In genomic region chr12:62898568-62898967, GRCh38 we compare ENCODE assay signal across 14 cellular contexts. TPM values are rescaled to one million over a fixed set of nuclear protein-coding genes. Genes with fewer than 3 reads are reported as not detected.
DNase-seq lines count a peak whose midpoint lies in the region; ATAC-seq and TF ChIP-seq lines count a peak whose summit lies in the region.
"Had no signal": no experiment of that assay in that cellular context is flagged by ENCODE, and none has a peak within 500 bp of the region (broad histone marks: within the 10 kb centered on the region; RNA-seq: fewer than 3 reads in every experiment).

No MANE protein-coding gene starts in this region.

- H4K20me1 ChIP-seq in H9 (ENCODE audit: control insufficient read depth, insufficient read depth, insufficient read length) = no peaks in the 10 kb centered on the region

- ATAC-seq in GM18519 (IDR thresholded peaks at IDR 0.05; ENCODE audit: low FRiP score, unreplicated experiment) = no peak
- ATAC-seq in HG02642 (IDR thresholded peaks at IDR 0.05; ENCODE audit: poor library complexity, unreplicated experiment) = no peak
- ATAC-seq: SK-N-SH treated with all-trans-retinoic acid at 6 μM for 48 hours had no signal

- H3K4me1 ChIP-seq in H9 (ENCODE audit: insufficient read depth, low read length) = peaks cover 6% of the 10 kb centered on the region

- peaks cover 3% of the 10 kb centered on the region in 2 experiments; a peak in 3 of 5 replicates for H3K9me3 Mint-ChIP-seq in H9

- no peak overlapping the region for H2BK20ac ChIP-seq in H9 (ENCODE audit: low read depth, low read length, poor library complexity, severe bottlenecking)

- H3T11ph ChIP-seq in H9 (ENCODE audit: low read length) = no peak overlapping the region

- no peak overlapping the region for H2BK120ac ChIP-seq in H9 (ENCODE audit: low read depth, low read length, poor library complexity, severe bottlenecking)

- no peaks in the 10 kb centered on the region for H3K9me3 ChIP-seq in H9 (ENCODE audit: control insufficient read depth, low read depth, low read length)
- H3K9me3 ChIP-seq: tibial artery had no signal

- no CpG with 5 or more reads among the region's 3 CpGs for WGBS in H9 (ENCODE audit: extremely low coverage, insufficient read length, low lambda C conversion rate)

- peak overlapping the region in 2 of 3 experiments; percentile 13 to 17; a peak in 1 of 7 replicates for H3K27ac Mint-ChIP-seq in H9

- H2BK15ac ChIP-seq in H9 (ENCODE audit: low read depth, low read length) = no peak overlapping the region

- no peak overlapping the region for H2AK5ac ChIP-seq in H9 (ENCODE audit: insufficient read length, low read length)

- H3K27me3 ChIP-seq in H9 (ENCODE audit: insufficient read depth, low read length) = no peaks in the 10 kb centered on the region
- H3K27me3 ChIP-seq: tibial artery had no signal

- H4K91ac ChIP-seq in H9 (ENCODE audit: insufficient read length, low read depth, low read length) = no peak overlapping the region

- no peak overlapping the region for H3K14ac ChIP-seq in H9 (ENCODE audit: insufficient read depth, low read length)

- H3K79me1 ChIP-seq in H9 (ENCODE audit: insufficient read depth, low read depth, low read length, poor library complexity, severe bottlenecking) = peaks cover 9% of the 10 kb centered on the region

- DNase-seq in H9 (no peak), NOMO-1 treated with dmso at 0.1 percent for 144 hours (lab: John Stamatoyannopoulos, UW; ENCODE audit: unreplicated experiment) (peak; percentile 41), dermis blood vessel endothelial cell (peak; percentile 14), renal cortical epithelial cell (ENCODE audit: low read depth) (peak; percentile 72)
- DNase-seq in activated naive CD4-positive, alpha-beta T cell treated with anti-CD3 and anti-CD28 coated beads, Interleukin-2, amount 50 U/mL, for 16 hours = no peak
- DNase-seq: activated CD8-positive, alpha-beta memory T cell treated with anti-CD3 and anti-CD28 coated beads for 24 hours; amygdala; H7; occipital lobe; tibial artery had no signal

- H2BK5ac ChIP-seq in H9 (ENCODE audit: insufficient read length, low read length) = no peak overlapping the region

- no peaks in the 10 kb centered on the region for H3K23me2 ChIP-seq in H9 (ENCODE audit: insufficient read length, low read depth, low read length, poor library complexity, severe bottlenecking)

- no peak overlapping the region for H3K23ac ChIP-seq in H9 (ENCODE audit: insufficient read length, low read depth, low read length)

- no peaks in the 10 kb centered on the region for H3K27me3 Mint-ChIP-seq in H9 (ENCODE audit: low read depth)

- no peaks in the 10 kb centered on the region for H3K79me2 ChIP-seq in H9 (ENCODE audit: insufficient read depth, low read length)

- no peak for TF ChIP-seq CTCF in H9 (conservative IDR thresholded peaks at IDR 0.05)

- H3K4me3 Mint-ChIP-seq in H9 = no peak overlapping the region

- H3K18ac ChIP-seq in H9 (ENCODE audit: insufficient read length, low read depth, low read length) = no peak overlapping the region

- H3K36me3 Mint-ChIP-seq in H9 (ENCODE audit: insufficient read depth in 1 of 3, low read depth in 3 of 3) = peaks cover 4 to 7% (median 5%) of the 10 kb centered on the region in 3 experiments; a peak in 3 of 7 replicates

- H4K5ac ChIP-seq in H9 (ENCODE audit: insufficient read length, low read depth, low read length) = no peak overlapping the region

- H3K9ac ChIP-seq in H9 (ENCODE audit: extremely low read depth, insufficient read length, low read length) = no peak overlapping the region

- H4K8ac ChIP-seq in H9 (replicated peaks; ENCODE audit: insufficient read length, low read depth, low read length) = no peak overlapping the region

- no peak overlapping the region for H3K4me2 ChIP-seq in H9 (ENCODE audit: insufficient read depth, insufficient read length, low read length)

- H2AFZ ChIP-seq in H9 (ENCODE audit: low read length) = no peak overlapping the region

- H3K27ac ChIP-seq in H9 (ENCODE audit: insufficient read length, low read depth, low read length) = no peak overlapping the region
- H3K27ac ChIP-seq: epithelial cell of prostate, tibial artery had no signal

- no peak overlapping the region for H3K4ac ChIP-seq in H9 (ENCODE audit: low read depth, low read length)

- no peak overlapping the region for H2BK12ac ChIP-seq in H9 (ENCODE audit: insufficient read length, low read depth, low read length)

- H3K56ac ChIP-seq in H9 (ENCODE audit: insufficient read length, low read depth, low read length) = no peak overlapping the region

- H3K4me1 Mint-ChIP-seq in H9 = peaks cover 13 to 21% of the 10 kb centered on the region in 2 experiments

RNA-seq across cellular contexts. Expression of gene PPM1H, which starts 36.4 kb away (rescaled TPM):
- total RNA-seq in H9 (2021) = 21.1 and 22.1 TPM in 2 replicates
- 2.3 and 2.9 TPM in 2 replicates for total RNA-seq in dermis blood vessel endothelial cell
- 27.1 and 36.6 TPM in 2 replicates for total RNA-seq in renal cortical epithelial cell

Comparison
In these comparisons a context has a peak if more than half of its experiments do, and no peak if none do; other contexts are left out.
1. DNase-seq: peak in NOMO-1 treated with dmso at 0.1 percent for 144 hours (single experiment), dermis blood vessel endothelial cell (single experiment) and renal cortical epithelial cell (single experiment); none in H9 (single experiment) and activated naive CD4-positive, alpha-beta T cell treated with anti-CD3 and anti-CD28 coated beads, Interleukin-2, amount 50 U/mL, for 16 hours (single experiment).